Comparison of ENCODE assay signal across 12 cellular contexts in the genomic region with DNA sequence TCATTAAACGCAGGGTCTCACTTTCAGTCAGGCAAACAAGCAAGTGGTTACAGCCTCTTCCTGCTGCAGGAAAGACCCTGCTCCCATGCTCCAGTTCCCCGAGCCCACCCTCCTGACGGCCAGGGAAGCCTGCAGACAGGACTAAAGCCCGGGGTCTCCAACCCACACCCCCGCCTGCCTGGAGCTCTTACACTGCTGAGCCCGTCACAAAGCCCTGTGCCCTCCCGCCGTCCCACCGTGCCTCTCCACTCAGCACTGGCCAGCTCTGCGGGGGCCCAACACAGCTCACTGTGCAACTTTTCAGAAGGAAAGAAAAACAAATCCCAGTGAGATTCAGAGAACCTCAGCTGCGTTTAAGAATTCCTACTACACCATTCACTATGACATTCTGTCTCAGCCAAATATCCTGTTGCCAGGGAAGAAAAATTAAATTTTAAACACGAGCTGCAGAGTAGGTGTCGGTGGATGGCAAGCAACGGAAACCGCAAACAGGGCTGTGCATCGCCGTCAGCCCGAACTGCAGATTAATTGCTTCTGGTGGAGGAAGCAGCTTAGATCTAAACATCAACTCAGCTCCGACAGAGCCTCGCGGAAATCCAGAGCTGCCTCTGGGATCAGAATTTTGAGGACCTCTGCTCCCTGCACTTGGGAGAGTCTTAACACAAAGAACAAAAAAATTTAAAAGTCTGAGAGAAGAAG.
DNase-seq lines count a peak whose midpoint lies in the region; ATAC-seq and TF ChIP-seq lines count a peak whose summit lies in the region.
"Had no signal": no experiment of that assay in that cellular context is flagged by ENCODE, and none has a peak within 500 bp of the region (broad histone marks: within the 10 kb centered on the region; RNA-seq: fewer than 3 reads in every experiment).

No MANE protein-coding gene starts in this region.

- peak overlapping the region; percentile 73 to 89 (median 83) for H3K4me3 Mint-ChIP-seq in naive thymus-derived CD8-positive, alpha-beta T cell

- H3K79me2 ChIP-seq in smooth muscle cell (ENCODE audit: low read depth) = no peaks in the 10 kb centered on the region

- H2AFZ ChIP-seq in smooth muscle cell (ENCODE audit: low read depth) = no peak overlapping the region
- H2AFZ ChIP-seq: GM23248 had no signal

- H3K9me3 ChIP-seq in smooth muscle cell (replicated peaks; ENCODE audit: low read depth) = no peaks in the 10 kb centered on the region
- H3K9me3 ChIP-seq: prostate gland, SJSA1 had no signal

- no peaks in the 10 kb centered on the region for H4K20me1 ChIP-seq in smooth muscle cell (ENCODE audit: low read depth)

- no peak overlapping the region for H3K4me2 ChIP-seq in smooth muscle cell

- H3K27me3 Mint-ChIP-seq in naive thymus-derived CD8-positive, alpha-beta T cell = peaks cover 0 to 2% (median 0%) of the 10 kb centered on the region in 5 donors

- H3K27me3 ChIP-seq in smooth muscle cell (ENCODE audit: low read depth) = no peaks in the 10 kb centered on the region

- H3K27ac Mint-ChIP-seq in naive thymus-derived CD8-positive, alpha-beta T cell = peak overlapping the region; percentile 53 to 95 (median 86)

- H3K36me3 ChIP-seq in smooth muscle cell (ENCODE audit: low read depth) = no peaks in the 10 kb centered on the region
- H3K36me3 ChIP-seq: prostate gland, SJSA1 had no signal

- peaks cover 0 to 2% (median 0%) of the 10 kb centered on the region in 9 donors for H3K9me3 Mint-ChIP-seq in naive thymus-derived CD8-positive, alpha-beta T cell

- no peak for TF ChIP-seq CTCF in smooth muscle cell (IDR thresholded peaks at IDR 0.05; ENCODE audit: borderline replicate concordance, insufficient read depth, poor library complexity, severe bottlenecking)

- H3K4me3 ChIP-seq in Jurkat, Clone E6-1 (ENCODE audit: low read length) = no peak overlapping the region
- H3K4me3 ChIP-seq in smooth muscle cell = no peak overlapping the region
- H3K4me3 ChIP-seq: GM23248, prostate gland, SJSA1 had no signal

- DNase-seq in Daoy (ENCODE audit: low read depth) (peak; percentile 59), activated T-cell treated with anti-CD3 and anti-CD28 coated beads for 1 hour (ENCODE audit: low read depth) (peak; percentile 14), OCI-M2 (lab: John Stamatoyannopoulos, UW; ENCODE audit: unreplicated experiment) (no peak), smooth muscle cell (lab: John Stamatoyannopoulos, UW; ENCODE audit: unreplicated experiment) (no peak)
- peak; percentile 25 for DNase-seq in Jurkat, Clone E6-1 (ENCODE audit: low read depth, low spot score)
- DNase-seq in naive thymus-derived CD8-positive, alpha-beta T cell = peak in 9 of 10 donors; percentile 13 to 73 (median 50)
- DNase-seq: GM23248 had no signal

- H3K27ac ChIP-seq in smooth muscle cell (ENCODE audit: low read depth) = no peak overlapping the region
- H3K27ac ChIP-seq: C4-2B, GM23248, prostate gland, SJSA1 had no signal

- H3F3A ChIP-seq in smooth muscle cell (ENCODE audit: low read depth) = no peaks in the 10 kb centered on the region

- peaks cover 13 to 73% (median 55%) of the 10 kb centered on the region in 4 donors for H3K4me1 Mint-ChIP-seq in naive thymus-derived CD8-positive, alpha-beta T cell

- POLR2A ChIA-PET in naive thymus-derived CD8-positive, alpha-beta T cell (lab: Charles Lee) = interaction anchor here (0.8 to 0.9 kb wide), 2 partner anchors 68 to 107 kb away, joined by 3 to 4 read pairs; partner anchors contain the start of gene SFSWAP

- ATAC-seq in naive thymus-derived CD8-positive, alpha-beta T cell = peak; percentile 86 to 87
- ATAC-seq in GM19463 (IDR thresholded peaks at IDR 0.05; ENCODE audit: unreplicated experiment) = no peak
- no peak for ATAC-seq in GM21619 (IDR thresholded peaks at IDR 0.05; ENCODE audit: unreplicated experiment)

- no peak overlapping the region for H3K9ac ChIP-seq in smooth muscle cell (ENCODE audit: low read depth)
- H3K9ac ChIP-seq: GM23248 had no signal

- H3K4me1 ChIP-seq in smooth muscle cell (ENCODE audit: low read depth) = peaks cover 6% of the 10 kb centered on the region
- H3K4me1 ChIP-seq: prostate gland, SJSA1 had no signal

- H3K36me3 Mint-ChIP-seq in naive thymus-derived CD8-positive, alpha-beta T cell = peaks cover 0 to 4% (median 0%) of the 10 kb centered on the region in 3 donors

- 82% methylated on average over 20 of the region's 21 CpGs for WGBS in smooth muscle cell (ENCODE audit: low lambda C conversion rate)

Comparison
In these comparisons a context has a peak if more than half of its experiments do, and no peak if none do; other contexts are left out.
1. DNase-seq: peak in Daoy (single experiment), Jurkat, Clone E6-1 (single experiment), activated T-cell treated with anti-CD3 and anti-CD28 coated beads for 1 hour (single experiment) and naive thymus-derived CD8-positive, alpha-beta T cell (9 of 10); none in OCI-M2 (single experiment) and smooth muscle cell (single experiment).
2. ATAC-seq: peak in naive thymus-derived CD8-positive, alpha-beta T cell (2 of 2); none in GM19463 (single experiment) and GM21619 (single experiment).